1 cellular context compared by ENCODE assay signal in the genomic region with DNA sequence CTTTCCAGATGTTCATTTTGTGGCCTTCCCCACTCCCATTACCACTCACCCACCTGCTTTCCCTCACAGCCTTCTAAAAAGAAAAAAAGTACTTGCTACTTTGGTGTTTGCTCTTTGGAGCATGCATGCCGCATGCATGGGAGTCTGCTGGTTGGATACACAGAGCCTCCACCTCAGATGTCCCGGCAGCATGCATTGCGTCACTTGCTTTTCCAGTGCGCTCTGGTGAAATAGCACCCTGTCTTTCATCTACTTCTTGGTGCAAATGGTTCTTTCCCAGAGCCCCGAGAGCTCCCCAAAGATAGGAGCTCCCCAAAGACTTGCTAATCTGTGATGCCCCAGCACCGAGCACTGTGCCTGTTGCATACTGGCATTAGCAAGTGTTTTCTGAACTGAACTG.
TF ChIP-seq lines count a peak whose summit lies in the region.

No MANE protein-coding gene starts in this region.

TF ChIP-seq in HepG2, 621 proteins besides CTCF, POLR2A, EP300 and RAD21 (continued from another document):
- TF ChIP-seq CEBPB (IDR thresholded peaks at IDR 0.05; ENCODE audit: borderline replicate concordance, low read depth, low read length) = peak; percentile 93
- TF ChIP-seq, protein P1, sequence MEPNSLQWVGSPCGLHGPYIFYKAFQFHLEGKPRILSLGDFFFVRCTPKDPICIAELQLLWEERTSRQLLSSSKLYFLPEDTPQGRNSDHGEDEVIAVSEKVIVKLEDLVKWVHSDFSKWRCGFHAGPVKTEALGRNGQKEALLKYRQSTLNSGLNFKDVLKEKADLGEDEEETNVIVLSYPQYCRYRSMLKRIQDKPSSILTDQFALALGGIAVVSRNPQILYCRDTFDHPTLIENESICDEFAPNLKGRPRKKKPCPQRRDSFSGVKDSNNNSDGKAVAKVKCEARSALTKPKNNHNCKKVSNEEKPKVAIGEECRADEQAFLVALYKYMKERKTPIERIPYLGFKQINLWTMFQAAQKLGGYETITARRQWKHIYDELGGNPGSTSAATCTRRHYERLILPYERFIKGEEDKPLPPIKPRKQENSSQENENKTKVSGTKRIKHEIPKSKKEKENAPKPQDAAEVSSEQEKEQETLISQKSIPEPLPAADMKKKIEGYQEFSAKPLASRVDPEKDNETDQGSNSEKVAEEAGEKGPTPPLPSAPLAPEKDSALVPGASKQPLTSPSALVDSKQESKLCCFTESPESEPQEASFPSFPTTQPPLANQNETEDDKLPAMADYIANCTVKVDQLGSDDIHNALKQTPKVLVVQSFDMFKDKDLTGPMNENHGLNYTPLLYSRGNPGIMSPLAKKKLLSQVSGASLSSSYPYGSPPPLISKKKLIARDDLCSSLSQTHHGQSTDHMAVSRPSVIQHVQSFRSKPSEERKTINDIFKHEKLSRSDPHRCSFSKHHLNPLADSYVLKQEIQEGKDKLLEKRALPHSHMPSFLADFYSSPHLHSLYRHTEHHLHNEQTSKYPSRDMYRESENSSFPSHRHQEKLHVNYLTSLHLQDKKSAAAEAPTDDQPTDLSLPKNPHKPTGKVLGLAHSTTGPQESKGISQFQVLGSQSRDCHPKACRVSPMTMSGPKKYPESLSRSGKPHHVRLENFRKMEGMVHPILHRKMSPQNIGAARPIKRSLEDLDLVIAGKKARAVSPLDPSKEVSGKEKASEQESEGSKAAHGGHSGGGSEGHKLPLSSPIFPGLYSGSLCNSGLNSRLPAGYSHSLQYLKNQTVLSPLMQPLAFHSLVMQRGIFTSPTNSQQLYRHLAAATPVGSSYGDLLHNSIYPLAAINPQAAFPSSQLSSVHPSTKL (CRISPR knock-in tag; IDR thresholded peaks at IDR 0.05) = peak; percentile 45; the same call in 1 of the 2 replicates
- TF ChIP-seq, protein P2, sequence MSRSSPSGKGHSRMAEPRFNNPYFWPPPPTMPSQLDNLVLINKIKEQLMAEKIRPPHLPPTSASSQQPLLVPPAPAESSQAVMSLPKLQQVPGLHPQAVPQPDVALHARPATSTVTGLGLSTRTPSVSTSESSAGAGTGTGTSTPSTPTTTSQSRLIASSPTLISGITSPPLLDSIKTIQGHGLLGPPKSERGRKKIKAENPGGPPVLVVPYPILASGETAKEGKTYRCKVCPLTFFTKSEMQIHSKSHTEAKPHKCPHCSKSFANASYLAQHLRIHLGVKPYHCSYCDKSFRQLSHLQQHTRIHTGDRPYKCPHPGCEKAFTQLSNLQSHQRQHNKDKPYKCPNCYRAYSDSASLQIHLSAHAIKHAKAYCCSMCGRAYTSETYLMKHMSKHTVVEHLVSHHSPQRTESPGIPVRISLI (CRISPR knock-in tag; IDR thresholded peaks at IDR 0.05; ENCODE audit: borderline replicate concordance) = peak; percentile 65
- peak; percentile 79 for TF ChIP-seq CEBPG (CRISPR knock-in tag; IDR thresholded peaks at IDR 0.05)
- TF ChIP-seq FOXA3 (CRISPR knock-in tag; IDR thresholded peaks at IDR 0.05) = 0 out of 2 replicates have a peak, but pooled peaks have one; percentile 24
- 0 out of 2 replicates have a peak, but pooled peaks have one; percentile 26 for TF ChIP-seq PHF21A (CRISPR knock-in tag; IDR thresholded peaks at IDR 0.05)
- TF ChIP-seq, protein P3, sequence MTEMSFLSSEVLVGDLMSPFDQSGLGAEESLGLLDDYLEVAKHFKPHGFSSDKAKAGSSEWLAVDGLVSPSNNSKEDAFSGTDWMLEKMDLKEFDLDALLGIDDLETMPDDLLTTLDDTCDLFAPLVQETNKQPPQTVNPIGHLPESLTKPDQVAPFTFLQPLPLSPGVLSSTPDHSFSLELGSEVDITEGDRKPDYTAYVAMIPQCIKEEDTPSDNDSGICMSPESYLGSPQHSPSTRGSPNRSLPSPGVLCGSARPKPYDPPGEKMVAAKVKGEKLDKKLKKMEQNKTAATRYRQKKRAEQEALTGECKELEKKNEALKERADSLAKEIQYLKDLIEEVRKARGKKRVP (CRISPR knock-in tag; IDR thresholded peaks at IDR 0.05) = peak in 1 of 2 experiments; percentile 48; a peak in 2 of 4 replicates
- TF ChIP-seq KLF6 (CRISPR knock-in tag; IDR thresholded peaks at IDR 0.05) = no peak
